In the genomic region with DNA sequence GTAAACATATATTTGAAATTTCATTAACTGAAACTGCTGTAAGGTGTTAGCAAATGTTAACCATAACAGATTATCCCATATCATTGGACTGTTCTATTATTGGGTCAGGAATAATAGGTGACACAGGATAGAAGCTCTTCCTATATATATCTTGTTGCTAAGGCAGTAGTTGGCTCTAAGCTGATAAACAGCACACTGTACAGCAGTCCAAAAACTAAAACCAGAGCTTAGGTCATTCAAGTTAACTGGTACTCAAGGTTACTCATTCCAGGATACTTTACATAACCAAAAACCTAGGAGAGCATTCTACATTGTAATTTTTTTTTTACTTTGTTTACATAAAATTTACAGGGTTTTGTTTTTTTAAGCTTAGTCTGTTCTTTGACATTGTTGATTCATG, we compare ENCODE assay signal across 15 cellular contexts. TPM values are rescaled to one million over a fixed set of nuclear protein-coding genes. Genes with fewer than 3 reads are reported as not detected.
DNase-seq lines count a peak whose midpoint lies in the region; ATAC-seq and TF ChIP-seq lines count a peak whose summit lies in the region.
"Had no signal": no experiment of that assay in that cellular context is flagged by ENCODE, and none has a peak within 500 bp of the region (broad histone marks: within the 10 kb centered on the region; RNA-seq: fewer than 3 reads in every experiment).

No MANE protein-coding gene starts in this region.

- no peak overlapping the region for H2AFZ ChIP-seq in PC-9

- no peaks in the 10 kb centered on the region for H3K9me3 ChIP-seq in right atrium auricular region
- H3K9me3 ChIP-seq in PC-9 (ENCODE audit: insufficient read depth, low read depth), result no peaks in the 10 kb centered on the region
- H3K9me3 ChIP-seq: esophagus squamous epithelium had no signal

- no peak for DNase-seq in Right ventricle myocardium inferior (ENCODE audit: missing footprints)
- no peak for DNase-seq in cardiac septum (ENCODE audit: low spot score)
- peak; percentile 9 for DNase-seq in amniotic stem cell (lab: John Stamatoyannopoulos, UW)
- DNase-seq in right atrium auricular region (ENCODE audit: low spot score), result no peak
- DNase-seq in activated effector memory CD4-positive, alpha-beta T cell treated with Interleukin-2 at 50 U/mL for 16 hours, result no peak
- DNase-seq in PC-9, result no peak
- DNase-seq in mesenteric fat pad (ENCODE audit: low spot score), result no peak
- DNase-seq in activated CD4-positive, alpha-beta T cell treated with anti-CD3 and anti-CD28 coated beads, Interleukin-2, amount 50 U/mL, for 4 hours, result no peak
- DNase-seq: activated CD4-positive, alpha-beta T cell treated with anti-CD3 and anti-CD28 coated beads, Interleukin-2, amount 10 ng/mL, durations not matched to agents 24 days and 14 days; activated effector memory CD4-positive, alpha-beta T cell treated with anti-CD3 and anti-CD28 coated beads, Interleukin-2, amount 50 U/mL, for 16 hours; esophagus squamous epithelium; islet precursor cell; NCI-H2171; OCI-M1; stimulated activated CD4-positive, alpha-beta T cell treated with anti-CD3 and anti-CD28 coated beads, Interleukin-12 subunit alpha, Interleukin-12 subunit beta, amount 100 ng/mL, for 4 hours had no signal

- H3K36me3 ChIP-seq in right atrium auricular region (peaks cover 51% of the 10 kb centered on the region), PC-9 (ENCODE audit: low read depth) (peaks cover 32% of the 10 kb centered on the region)

- no peak overlapping the region for H3K4me3 ChIP-seq in right atrium auricular region
- H3K4me3 ChIP-seq in PC-9, result no peak overlapping the region
- H3K4me3 ChIP-seq: esophagus squamous epithelium had no signal

- TF ChIP-seq CTCF in right atrium auricular region (IDR thresholded peaks at IDR 0.05) (no peak), PC-9 (conservative IDR thresholded peaks at IDR 0.05) (no peak)

- no peak overlapping the region for H3K4me2 ChIP-seq in PC-9

- no peaks in the 10 kb centered on the region for H3K27me3 ChIP-seq in right atrium auricular region
- no peaks in the 10 kb centered on the region for H3K27me3 ChIP-seq in PC-9 (ENCODE audit: insufficient read depth, low read depth)
- H3K27me3 ChIP-seq: esophagus squamous epithelium had no signal

- H3K9me2 ChIP-seq in PC-9 (ENCODE audit: insufficient read depth), result no peaks in the 10 kb centered on the region

- peak; percentile 96 for ATAC-seq in Right ventricle myocardium inferior

- POLR2A ChIA-PET in PC-9 (lab: Charles Lee; ENCODE audit: unreplicated experiment), result no interaction called here

- intact Hi-C loops in Right ventricle myocardium inferior (cut with DNase I) (no loop called here), cardiac septum (cut with DNase I) (no loop called here), PC-9 (cut with micrococcal nuclease; ENCODE audit: unreplicated experiment) (loop anchor here (5.0 to 10.0 kb wide), 4 partner anchors 43 to 1704 kb away; no protein-coding TSS in a partner anchor)

- peaks cover 4% of the 10 kb centered on the region; the same call in 1 of the 2 replicates for H4K20me1 ChIP-seq in PC-9 (ENCODE audit: insufficient read depth)

- peaks cover 0 to 19% of the 10 kb centered on the region in 2 donors for H3K4me1 ChIP-seq in right atrium auricular region
- H3K4me1 ChIP-seq in PC-9 (replicated peaks; ENCODE audit: insufficient read depth), result no peaks in the 10 kb centered on the region
- H3K4me1 ChIP-seq: esophagus squamous epithelium had no signal

- CTCF ChIA-PET in PC-9 (lab: Charles Lee), result no interaction called here

- H3K27ac ChIP-seq in right atrium auricular region, result peak overlapping the region; percentile 23 to 74
- H3K27ac ChIP-seq in PC-9, result no peak overlapping the region
- H3K27ac ChIP-seq: esophagus squamous epithelium had no signal

- no peaks in the 10 kb centered on the region for H3K79me2 ChIP-seq in PC-9 (ENCODE audit: low read depth)

- no TSS peak for BruUV-seq in PC-9 (replicated peaks; lab: Mats Ljungman, UMichigan)

- peaks cover 46% of the 10 kb centered on the region for H3F3A ChIP-seq in PC-9 (ENCODE audit: insufficient read depth, low read depth)

RNA-seq across cellular contexts. Expression of a gene that starts 8.9 kb away (rescaled TPM):
- total RNA-seq in Right ventricle myocardium inferior (114 TPM), cardiac septum (62.2 TPM), right atrium auricular region (10 to 100 TPM; 42.7 to 58.9 TPM), PC-9 (2021) (85.6 and 86.9 TPM in 2 replicates), mesenteric fat pad (37.4 TPM)
